In genomic region chr22:19966908-19967750, GRCh38 we compare ENCODE assay signal across 29 cellular contexts. TPM values are rescaled to one million over a fixed set of nuclear protein-coding genes. Genes with fewer than 3 reads are reported as not detected.
A peak's percentile ranks its signal among the peaks of the same experiment; 100 is the strongest.
DNase-seq lines count a peak whose midpoint lies in the region; ATAC-seq, FAIRE-seq and TF ChIP-seq lines count a peak whose summit lies in the region.
"Had no signal": no experiment of that assay in that cellular context is flagged by ENCODE, and none has a peak within 500 bp of the region (broad histone marks: within the 10 kb centered on the region; RNA-seq: fewer than 3 reads in every experiment).

No MANE protein-coding gene starts in this region.

- H3K4me3 ChIP-seq in CD4-positive, CD25-positive, alpha-beta regulatory T cell (ENCODE audit: low read depth, low read length) = no peak overlapping the region
- H3K4me3 ChIP-seq in endothelial cell of umbilical vein (replicated peaks in 1 of 3; ENCODE audit: insufficient read depth in 1 of 3, low read depth in 1 of 3, low read length in 3 of 3) (no peak overlapping the region), neuronal stem cell (ENCODE audit: low read length in 2 of 2) (no peak overlapping the region)
- H3K4me3 ChIP-seq: lower lobe of right lung, SJCRH30, spleen, vagina had no signal

- peak overlapping the region; percentile 66 for H2BK5ac ChIP-seq in neuronal stem cell (ENCODE audit: low read length)

- no peak overlapping the region for H2BK15ac ChIP-seq in neuronal stem cell (ENCODE audit: low read length)

- no peaks in the 10 kb centered on the region for H3K9me1 ChIP-seq in endothelial cell of umbilical vein (replicated peaks; ENCODE audit: control insufficient read depth, extremely low read depth, insufficient read depth, low read length)

- H3K36me3 ChIP-seq in CD4-positive, CD25-positive, alpha-beta regulatory T cell (ENCODE audit: control insufficient read depth, insufficient read depth, low read length) = peaks cover 3% of the 10 kb centered on the region
- peaks cover 9 to 53% of the 10 kb centered on the region in 2 experiments for H3K36me3 ChIP-seq in endothelial cell of umbilical vein (ENCODE audit: control insufficient read depth in 2 of 2, extremely low read depth in 1 of 2, insufficient read depth in 2 of 2, low read length in 2 of 2)
- peaks cover 25 to 31% of the 10 kb centered on the region in 2 donors for H3K36me3 ChIP-seq in neuronal stem cell (replicated peaks in 1 of 2; ENCODE audit: control insufficient read depth in 2 of 2, insufficient read depth in 2 of 2, low read length in 2 of 2)

- H2AFZ ChIP-seq in endothelial cell of umbilical vein (ENCODE audit: low read depth, low read length) = no peak overlapping the region
- H2AFZ ChIP-seq in neuronal stem cell (ENCODE audit: low read length) = no peak overlapping the region

- H3K79me2 ChIP-seq in endothelial cell of umbilical vein (ENCODE audit: control insufficient read depth, insufficient read depth, low read length) = no peaks in the 10 kb centered on the region

- H3K4me2 ChIP-seq in endothelial cell of umbilical vein (ENCODE audit: insufficient read depth, low read length) = no peak overlapping the region
- H3K4me2 ChIP-seq in neuronal stem cell (ENCODE audit: insufficient read depth, low read length, poor library complexity, severe bottlenecking) = no peak overlapping the region

- H3K4me3 Mint-ChIP-seq in CD4-positive, CD25-positive, alpha-beta regulatory T cell = no peak overlapping the region
- H3K4me3 Mint-ChIP-seq in T-helper 17 cell = no peak overlapping the region
- no peak overlapping the region for H3K4me3 Mint-ChIP-seq in activated T-cell treated with anti-CD3 and anti-CD28 coated beads, Interleukin-2, amount 50 U/mL, for 4 hours
- H3K4me3 Mint-ChIP-seq: activated CD4-positive, alpha-beta T cell treated with anti-CD3 and anti-CD28 coated beads for 36 hours; CD4-positive, alpha-beta T cell; stimulated activated memory B cell treated with anti-CD40 and anti-IgM and Interleukin-4, amounts not matched to agents 10 μg/mL and 1 μg/mL and 100 μg/mL, for 72 hours; T-cell had no signal

- no peak overlapping the region for H3K14ac ChIP-seq in neuronal stem cell (ENCODE audit: low read length)

- intact Hi-C loops in endothelial cell of umbilical vein (cut with micrococcal nuclease) = no loop called here

- CTCF ChIA-PET in endothelial cell of umbilical vein (lab: Charles Lee) = interaction anchor here (1.9 to 12.2 kb wide), 2 partner anchors 46 to 237 kb away, joined by 7 to 304 read pairs; no protein-coding TSS in a partner anchor

- no peaks in the 10 kb centered on the region for H3K27me3 ChIP-seq in CD4-positive, CD25-positive, alpha-beta regulatory T cell (ENCODE audit: control insufficient read depth, insufficient read depth, low read length)
- H3K27me3 ChIP-seq in endothelial cell of umbilical vein (ENCODE audit: control insufficient read depth in 2 of 2, insufficient read depth in 2 of 2, low read length in 2 of 2) (no peaks in the 10 kb centered on the region), neuronal stem cell (ENCODE audit: control insufficient read depth in 3 of 3, insufficient read depth in 3 of 3, low read depth in 1 of 3, low read length in 3 of 3) (no peaks in the 10 kb centered on the region)
- H3K27me3 ChIP-seq: SJCRH30, spleen, vagina had no signal

- H3K4me1 Mint-ChIP-seq in CD4-positive, CD25-positive, alpha-beta regulatory T cell = peaks cover 0 to 14% (median 2%) of the 10 kb centered on the region in 4 donors
- H3K4me1 Mint-ChIP-seq in T-helper 17 cell = peaks cover 6% of the 10 kb centered on the region
- peaks cover 10% of the 10 kb centered on the region for H3K4me1 Mint-ChIP-seq in activated T-cell treated with anti-CD3 and anti-CD28 coated beads, Interleukin-2, amount 50 U/mL, for 4 hours (ENCODE audit: low read depth)

- no peak for ATAC-seq in CD4-positive, CD25-positive, alpha-beta regulatory T cell (ENCODE audit: low read depth in 2 of 2)
- ATAC-seq in T-helper 17 cell = no peak
- ATAC-seq in activated T-cell treated with anti-CD3 and anti-CD28 coated beads, Interleukin-2, amount 50 U/mL, for 4 hours = no peak
- ATAC-seq: activated CD4-positive, alpha-beta T cell treated with anti-CD3 and anti-CD28 coated beads for 36 hours; lower lobe of right lung; Panc1; stimulated activated memory B cell treated with anti-CD40 and anti-IgM and Interleukin-4, amounts not matched to agents 10 μg/mL and 1 μg/mL and 100 μg/mL, for 72 hours; T-cell had no signal

- no peak for TF ChIP-seq POLR2A in endothelial cell of umbilical vein (IDR thresholded peaks at IDR 0.05; ENCODE audit: low read depth, low read length)

- no peak overlapping the region for H2BK12ac ChIP-seq in neuronal stem cell (ENCODE audit: low read length)

- no peaks in the 10 kb centered on the region for H3K9me3 Mint-ChIP-seq in CD4-positive, CD25-positive, alpha-beta regulatory T cell
- H3K9me3 Mint-ChIP-seq in activated T-cell treated with anti-CD3 and anti-CD28 coated beads, Interleukin-2, amount 50 U/mL, for 4 hours = no peaks in the 10 kb centered on the region
- H3K9me3 Mint-ChIP-seq: CD4-positive, alpha-beta T cell; stimulated activated memory B cell treated with anti-CD40 and anti-IgM and Interleukin-4, amounts not matched to agents 10 μg/mL and 1 μg/mL and 100 μg/mL, for 72 hours; T-cell had no signal

- H4K91ac ChIP-seq in neuronal stem cell (ENCODE audit: low read depth, low read length, poor library complexity) = no peak overlapping the region

- no peak overlapping the region for H3K4ac ChIP-seq in neuronal stem cell (ENCODE audit: low read length)

- peaks cover 6% of the 10 kb centered on the region for H3K4me1 ChIP-seq in CD4-positive, CD25-positive, alpha-beta regulatory T cell (ENCODE audit: control insufficient read depth, insufficient read depth, low read length, poor library complexity, severe bottlenecking)
- H3K4me1 ChIP-seq in endothelial cell of umbilical vein (ENCODE audit: control insufficient read depth, extremely low read depth, insufficient read depth, low read length) = peaks cover 27% of the 10 kb centered on the region
- H3K4me1 ChIP-seq in neuronal stem cell (ENCODE audit: control insufficient read depth in 2 of 2, insufficient read depth in 1 of 2, low read depth in 1 of 2, low read length in 2 of 2) = peaks cover 12 to 36% of the 10 kb centered on the region in 2 donors

- H3K79me1 ChIP-seq in neuronal stem cell (ENCODE audit: low read depth, low read length) = peaks cover 3% of the 10 kb centered on the region

- in situ Hi-C loops in GM13976 (cut with MboI; ENCODE audit: low sequenced_read_pairs, unreplicated experiment) = no loop called here

- peak overlapping the region; percentile 28 for H2AK5ac ChIP-seq in neuronal stem cell (ENCODE audit: low read depth, low read length)

- no peaks in the 10 kb centered on the region for H3K27me3 Mint-ChIP-seq in CD4-positive, CD25-positive, alpha-beta regulatory T cell
- H3K27me3 Mint-ChIP-seq in T-helper 17 cell = no peaks in the 10 kb centered on the region
- no peaks in the 10 kb centered on the region for H3K27me3 Mint-ChIP-seq in activated T-cell treated with anti-CD3 and anti-CD28 coated beads, Interleukin-2, amount 50 U/mL, for 4 hours (ENCODE audit: low read depth)
- H3K27me3 Mint-ChIP-seq: activated CD4-positive, alpha-beta T cell treated with anti-CD3 and anti-CD28 coated beads for 36 hours; CD4-positive, alpha-beta T cell; stimulated activated memory B cell treated with anti-CD40 and anti-IgM and Interleukin-4, amounts not matched to agents 10 μg/mL and 1 μg/mL and 100 μg/mL, for 72 hours; T-cell had no signal

- no peak for DNase-seq in CD4-positive, CD25-positive, alpha-beta regulatory T cell
- DNase-seq in T-helper 17 cell (no peak), endothelial cell of umbilical vein (ENCODE audit: low read depth, low spot score) (peak; percentile 31), neuronal stem cell (ENCODE audit: low spot score) (no peak), GM13976 (ENCODE audit: low spot score) (no peak), middle frontal gyrus (ENCODE audit: extremely low spot score, low spot score) (no peak), activated T-cell treated with anti-CD3 and anti-CD28 coated beads for 4 hours (no peak)
- DNase-seq in activated T-cell treated with anti-CD3 and anti-CD28 coated beads, Interleukin-2, amount 50 U/mL, for 4 hours = no peak
- DNase-seq: activated CD4-positive, alpha-beta T cell treated with anti-CD3 and anti-CD28 coated beads for 36 hours; activated naive CD4-positive, alpha-beta T cell treated with anti-CD3 and anti-CD28 coated beads, Interleukin-2, amount 50 U/mL, for 16 hours; CD4-positive, alpha-beta T cell; cortex of kidney; DMS153; islet precursor cell; KBM-7; lower lobe of right lung; MM.1S; NCI-H1436; NCI-H510A; NK-92 treated with Interleukin-12 subunit alpha and Interleukin-12 subunit beta, amount 100 ng/mL, for 24 hours; occipital lobe; SJCRH30; spleen; stimulated activated CD4-positive, alpha-beta T cell treated with anti-CD3 and anti-CD28 coated beads, Interleukin-2, amount 100 ng/mL, for 48 hours; T-cell had no signal

- WGBS in neuronal stem cell (ENCODE audit: extremely low coverage in 2 of 2, insufficient read length in 2 of 2, insufficient replicate concordance in 1 of 2), 2 donors = no CpG with 5 or more reads among the region's 20 CpGs

- H3K27ac ChIP-seq in CD4-positive, CD25-positive, alpha-beta regulatory T cell (ENCODE audit: insufficient read depth, low read length, poor library complexity, severe bottlenecking) = no peak overlapping the region
- H3K27ac ChIP-seq in endothelial cell of umbilical vein (ENCODE audit: insufficient read depth, low read depth, low read length) (peak overlapping the region; percentile 9), neuronal stem cell (replicated peaks; ENCODE audit: low read length) (no peak overlapping the region)
- H3K27ac ChIP-seq: lower lobe of right lung, SJCRH30, vagina had no signal

- H3K27ac Mint-ChIP-seq in CD4-positive, CD25-positive, alpha-beta regulatory T cell = peak overlapping the region; percentile 49 to 71 (median 58)
- peak overlapping the region; percentile 76 for H3K27ac Mint-ChIP-seq in T-helper 17 cell
- H3K27ac Mint-ChIP-seq: activated CD4-positive, alpha-beta T cell treated with anti-CD3 and anti-CD28 coated beads for 36 hours; CD4-positive, alpha-beta T cell; stimulated activated memory B cell treated with anti-CD40 and anti-IgM and Interleukin-4, amounts not matched to agents 10 μg/mL and 1 μg/mL and 100 μg/mL, for 72 hours; T-cell had no signal

- no peaks in the 10 kb centered on the region for H4K20me1 ChIP-seq in endothelial cell of umbilical vein (replicated peaks; ENCODE audit: control insufficient read depth, extremely low read depth, insufficient read depth, low read length)

- no TSS peak for BruUV-seq in endothelial cell of umbilical vein (replicated peaks; lab: Mats Ljungman, UMichigan)

- H3K9ac ChIP-seq in endothelial cell of umbilical vein (replicated peaks; ENCODE audit: extremely low read depth, insufficient read depth, low read length) = no peak overlapping the region
- H3K9ac ChIP-seq in neuronal stem cell (ENCODE audit: low read depth, low read length, poor library complexity) = no peak overlapping the region

- peak overlapping the region; percentile 71 for H3K18ac ChIP-seq in neuronal stem cell (ENCODE audit: low read length)

- TF ChIP-seq CTCF in endothelial cell of umbilical vein (IDR thresholded peaks at IDR 0.05; ENCODE audit: extremely low read depth in 1 of 2, insufficient read depth in 1 of 2, low read depth in 1 of 2, low read length in 2 of 2) (no peak), GM13976 (IDR thresholded peaks at IDR 0.05; ENCODE audit: borderline replicate concordance, control extremely low read depth, extremely low read depth, insufficient read depth, missing control alignments) (no peak)

- H4K8ac ChIP-seq in neuronal stem cell (ENCODE audit: low read depth, low read length) = no peak overlapping the region

- H3K36me3 Mint-ChIP-seq in CD4-positive, CD25-positive, alpha-beta regulatory T cell = peaks cover 6% of the 10 kb centered on the region
- no peaks in the 10 kb centered on the region for H3K36me3 Mint-ChIP-seq in T-helper 17 cell (ENCODE audit: low read depth)
- peaks cover 5% of the 10 kb centered on the region for H3K36me3 Mint-ChIP-seq in activated T-cell treated with anti-CD3 and anti-CD28 coated beads, Interleukin-2, amount 50 U/mL, for 4 hours (ENCODE audit: insufficient read depth)

- peak; percentile 88 for FAIRE-seq in endothelial cell of umbilical vein (lab: Jason Lieb, UNC)
- FAIRE-seq: GM19239 had no signal

- H2BK120ac ChIP-seq in neuronal stem cell (ENCODE audit: low read depth, low read length) = no peak overlapping the region

- peak overlapping the region; percentile 55 for H3K23ac ChIP-seq in neuronal stem cell (ENCODE audit: low read depth, low read length, poor library complexity)

- dilution Hi-C loops in endothelial cell of umbilical vein (cut with MboI; ENCODE audit: extremely low pct_ligation_motif_present, low sequenced_read_pairs) = no loop called here

- no peaks in the 10 kb centered on the region for H3K9me3 ChIP-seq in CD4-positive, CD25-positive, alpha-beta regulatory T cell (ENCODE audit: control insufficient read depth in 2 of 2, low read length in 2 of 2)
- H3K9me3 ChIP-seq in T-helper 17 cell (ENCODE audit: control insufficient read depth, low read length, poor library complexity, severe bottlenecking) = no peaks in the 10 kb centered on the region
- no peaks in the 10 kb centered on the region for H3K9me3 ChIP-seq in endothelial cell of umbilical vein (replicated peaks; ENCODE audit: control insufficient read depth, insufficient read depth, low read length)
- H3K9me3 ChIP-seq in neuronal stem cell (replicated peaks in 1 of 2; ENCODE audit: control insufficient read depth in 2 of 2, insufficient read depth in 1 of 2, low read depth in 1 of 2, low read length in 2 of 2) = no peaks in the 10 kb centered on the region
- H3K9me3 ChIP-seq: lower lobe of right lung, SJCRH30, spleen, vagina had no signal

- POLR2A ChIA-PET in endothelial cell of umbilical vein (lab: Charles Lee) = no interaction called here

RNA-seq across cellular contexts. Expression of gene TXNRD2, which starts 25.5 kb away (rescaled TPM):
- total RNA-seq in CD4-positive, CD25-positive, alpha-beta regulatory T cell = 25.7 TPM
- 10 to 100 TPM; 11.3 to 12.4 (median 11.7) TPM for polyA plus RNA-seq in CD4-positive, CD25-positive, alpha-beta regulatory T cell
- total RNA-seq in T-helper 17 cell = 10 to 100 TPM; 16.8 to 25.6 TPM
- total RNA-seq in endothelial cell of umbilical vein = 211 and 245 TPM in 2 replicates
- 440 and 511 TPM in 2 replicates for polyA plus RNA-seq in endothelial cell of umbilical vein
- 259 and 341 TPM in 2 replicates for polyA plus RNA-seq in endothelial cell of umbilical vein (2011; cell fraction: cytosol; rRNA removed)
- polyA plus RNA-seq in endothelial cell of umbilical vein (2011; cell fraction: nucleus; rRNA removed) = 576 and 663 TPM in 2 replicates
- polyA plus RNA-seq in endothelial cell of umbilical vein (2012) = 102 and 113 TPM in 2 replicates
- 102 and 126 TPM in 2 replicates for polyA minus RNA-seq in endothelial cell of umbilical vein
- 25.2 TPM for polyA minus RNA-seq in endothelial cell of umbilical vein (2011; cell fraction: cytosol; rRNA and poly(A)+ RNA removed)
- polyA minus RNA-seq in endothelial cell of umbilical vein (2011; cell fraction: nucleus; rRNA and poly(A)+ RNA removed) = 91.1 and 144 TPM in 2 replicates
- polyA plus RNA-seq in neuronal stem cell (2013, experiment 1 of 2) = 16.7 TPM
- polyA plus RNA-seq in neuronal stem cell (2013, experiment 2 of 2) = 17.7 TPM
- total RNA-seq in activated T-cell treated with anti-CD3 and anti-CD28 coated beads, Interleukin-2, amount 50 U/mL, for 4 hours = 10 to 100 TPM; 15.4 to 21.6 (median 19.4) TPM

RNA-seq across cellular contexts. Expression of gene COMT, which starts 25.6 kb away (rescaled TPM):
- total RNA-seq in CD4-positive, CD25-positive, alpha-beta regulatory T cell = 27.3 TPM
- 100 to 1,000 TPM in 1 of 4 donors, 10 to 100 TPM in 3; 89.2 to 106 (median 94.5) TPM for polyA plus RNA-seq in CD4-positive, CD25-positive, alpha-beta regulatory T cell
- total RNA-seq in T-helper 17 cell (10 to 100 TPM; 28.2 to 37.3 TPM), endothelial cell of umbilical vein (221 and 246 TPM in 2 replicates)
- polyA plus RNA-seq in endothelial cell of umbilical vein = 537 and 579 TPM in 2 replicates
- 320 and 379 TPM in 2 replicates for polyA plus RNA-seq in endothelial cell of umbilical vein (2011; cell fraction: cytosol; rRNA removed)
- polyA plus RNA-seq in endothelial cell of umbilical vein (2011; cell fraction: nucleus; rRNA removed) = 183 and 186 TPM in 2 replicates
- 145 and 199 TPM in 2 replicates for polyA plus RNA-seq in endothelial cell of umbilical vein (2012)
- 206 and 246 TPM in 2 replicates for polyA minus RNA-seq in endothelial cell of umbilical vein
- 31.5 TPM for polyA minus RNA-seq in endothelial cell of umbilical vein (2011; cell fraction: cytosol; rRNA and poly(A)+ RNA removed)
- 38.0 and 46.4 TPM in 2 replicates for polyA minus RNA-seq in endothelial cell of umbilical vein (2011; cell fraction: nucleus; rRNA and poly(A)+ RNA removed)
- 7.3 TPM for polyA plus RNA-seq in neuronal stem cell (2013, experiment 1 of 2)
- 6.4 TPM for polyA plus RNA-seq in neuronal stem cell (2013, experiment 2 of 2)
- total RNA-seq in activated T-cell treated with anti-CD3 and anti-CD28 coated beads, Interleukin-2, amount 50 U/mL, for 4 hours = 100 to 1,000 TPM in 1 of 3 donors, 10 to 100 TPM in 2; 95.0 to 118 (median 95.5) TPM

RNA-seq across cellular contexts. Expression of gene ARVCF, which starts 49.5 kb away (rescaled TPM):
- 2.7 TPM for total RNA-seq in CD4-positive, CD25-positive, alpha-beta regulatory T cell
- under 1 TPM in 3 of 4 donors, not detected in 1; 0.39 to 0.52 (median 0.41) TPM for polyA plus RNA-seq in CD4-positive, CD25-positive, alpha-beta regulatory T cell
- total RNA-seq in T-helper 17 cell (1 to 10 TPM; 1.3 to 2.8 TPM), endothelial cell of umbilical vein (105 and 109 TPM in 2 replicates)
- polyA plus RNA-seq in endothelial cell of umbilical vein = 81.3 and 83.6 TPM in 2 replicates
- 30.5 and 49.1 TPM in 2 replicates for polyA plus RNA-seq in endothelial cell of umbilical vein (2011; cell fraction: cytosol; rRNA removed)
- polyA plus RNA-seq in endothelial cell of umbilical vein (2011; cell fraction: nucleus; rRNA removed) = 288 and 295 TPM in 2 replicates
- polyA plus RNA-seq in endothelial cell of umbilical vein (2012) = 22.8 and 27.5 TPM in 2 replicates
- 43.0 and 52.9 TPM in 2 replicates for polyA minus RNA-seq in endothelial cell of umbilical vein
- polyA minus RNA-seq in endothelial cell of umbilical vein (2011; cell fraction: cytosol; rRNA and poly(A)+ RNA removed) = 1.7 TPM
- 58.2 and 105 TPM in 2 replicates for polyA minus RNA-seq in endothelial cell of umbilical vein (2011; cell fraction: nucleus; rRNA and poly(A)+ RNA removed)
- 35.3 TPM for polyA plus RNA-seq in neuronal stem cell (2013, experiment 1 of 2)
- 32.4 TPM for polyA plus RNA-seq in neuronal stem cell (2013, experiment 2 of 2)
- total RNA-seq in activated T-cell treated with anti-CD3 and anti-CD28 coated beads, Interleukin-2, amount 50 U/mL, for 4 hours = 1 to 10 TPM; 2.3 to 3.6 (median 2.8) TPM

RNA-seq across cellular contexts. Expression of gene TANGO2, which starts 53.8 kb away (rescaled TPM):
- 43.0 TPM for total RNA-seq in CD4-positive, CD25-positive, alpha-beta regulatory T cell
- polyA plus RNA-seq in CD4-positive, CD25-positive, alpha-beta regulatory T cell = 10 to 100 TPM; 39.5 to 48.4 (median 45.0) TPM
- 10 to 100 TPM; 31.7 to 44.3 TPM for total RNA-seq in T-helper 17 cell
- 33.2 and 40.0 TPM in 2 replicates for total RNA-seq in endothelial cell of umbilical vein
- polyA plus RNA-seq in endothelial cell of umbilical vein = 49.3 and 59.5 TPM in 2 replicates
- polyA plus RNA-seq in endothelial cell of umbilical vein (2011; cell fraction: cytosol; rRNA removed) = 34.3 and 36.5 TPM in 2 replicates
- polyA plus RNA-seq in endothelial cell of umbilical vein (2011; cell fraction: nucleus; rRNA removed) = 48.4 and 53.3 TPM in 2 replicates
- polyA plus RNA-seq in endothelial cell of umbilical vein (2012) = 20.4 and 20.9 TPM in 2 replicates
- 82.2 and 90.8 TPM in 2 replicates for polyA minus RNA-seq in endothelial cell of umbilical vein
- polyA minus RNA-seq in endothelial cell of umbilical vein (2011; cell fraction: cytosol; rRNA and poly(A)+ RNA removed) = 10.1 TPM
- polyA minus RNA-seq in endothelial cell of umbilical vein (2011; cell fraction: nucleus; rRNA and poly(A)+ RNA removed) = 22.9 and 23.8 TPM in 2 replicates
- polyA plus RNA-seq in neuronal stem cell (2013, experiment 1 of 2) = 4.9 TPM
- polyA plus RNA-seq in neuronal stem cell (2013, experiment 2 of 2) = 4.2 TPM
- total RNA-seq in activated T-cell treated with anti-CD3 and anti-CD28 coated beads, Interleukin-2, amount 50 U/mL, for 4 hours = 10 to 100 TPM; 23.1 to 26.8 (median 25.3) TPM

Comparison
In these comparisons a context has a peak if more than half of its experiments do, and no peak if none do; other contexts are left out.
1. RNA of gene ARVCF, which starts 49.5 kb away (total RNA-seq): 105 to 109 TPM in endothelial cell of umbilical vein; 1.3 to 2.8 TPM in T-helper 17 cell, 2.3 to 3.6 TPM in activated T-cell treated with anti-CD3 and anti-CD28 coated beads, Interleukin-2, amount 50 U/mL, for 4 hours and 2.7 TPM in CD4-positive, CD25-positive, alpha-beta regulatory T cell (single experiment); every median in the first group is over 10 times any median in the second.